ENCODE assay signal across 1 cellular context in genomic region chr9:6757132-6757987, GRCh38.
TF ChIP-seq lines count a peak whose summit lies in the region.

KDM4C (plus strand) TSS chr9:6757973; CDS start chr9:6792989, 35,016 bp downstream.

TF ChIP-seq in A549, 52 proteins besides CTCF, POLR2A, EP300 and RAD21 (continued from another document):
- TF ChIP-seq REST (IDR thresholded peaks at IDR 0.05) (0 out of 2 replicates have a peak, but pooled peaks have one; percentile 24), PHF8 (IDR thresholded peaks at IDR 0.05; ENCODE audit: borderline replicate concordance, low read depth) (peak; percentile 67), SREBF2 (IDR thresholded peaks at IDR 0.05) (no peak), EHF (CRISPR knock-in tag; IDR thresholded peaks at IDR 0.05) (peak; percentile 71; the same call in 1 of the 2 replicates), CHD2 (IDR thresholded peaks at IDR 0.05; ENCODE audit: low read length, partially characterized antibody) (no peak), HES2 (IDR thresholded peaks at IDR 0.05) (no peak), EHMT2 (IDR thresholded peaks at IDR 0.05; ENCODE audit: low read depth) (no peak), BHLHE40 (IDR thresholded peaks at IDR 0.05; ENCODE audit: low read depth, low read length) (peak; percentile 74), RFX5 (IDR thresholded peaks at IDR 0.05) (peak; percentile 71), ZFP36 (IDR thresholded peaks at IDR 0.05; ENCODE audit: borderline replicate concordance, partially characterized antibody) (no peak), BCL3 (IDR thresholded peaks at IDR 0.05) (peak; percentile 79), MAX (IDR thresholded peaks at IDR 0.05) (peak; percentile 90), CBX2 (IDR thresholded peaks at IDR 0.05; ENCODE audit: borderline replicate concordance, low read depth) (no peak), POLR2AphosphoS2 (conservative IDR thresholded peaks at IDR 0.05; ENCODE audit: low read length) (no peak), ZNF302 (CRISPR knock-in tag; IDR thresholded peaks at IDR 0.05) (no peak), HOXB5 (CRISPR knock-in tag; IDR thresholded peaks at IDR 0.05) (peak; percentile 60; the same call in 1 of the 2 replicates), FOSL2 (IDR thresholded peaks at IDR 0.05) (no peak), FOSL2 (CRISPR knock-in tag; IDR thresholded peaks at IDR 0.05) (peak; percentile 79), GATA3 (IDR thresholded peaks at IDR 0.05; ENCODE audit: borderline replicate concordance) (no peak), MAZ (IDR thresholded peaks at IDR 0.05; ENCODE audit: borderline replicate concordance, low read depth, low read length) (no peak), HOXA7 (CRISPR knock-in tag; IDR thresholded peaks at IDR 0.05) (no peak; the same call in 1 of the 2 replicates), ELK1 (IDR thresholded peaks at IDR 0.05; ENCODE audit: low read depth, low read length) (no peak), RARB (CRISPR knock-in tag; IDR thresholded peaks at IDR 0.05) (no peak), CEBPB (IDR thresholded peaks at IDR 0.05) (no peak), MAFK (IDR thresholded peaks at IDR 0.05; ENCODE audit: partially characterized antibody) (no peak), ZSCAN20 (CRISPR knock-in tag; IDR thresholded peaks at IDR 0.05) (no peak), RCOR1 (IDR thresholded peaks at IDR 0.05; ENCODE audit: low read depth, low read length) (no peak), FOSB (CRISPR knock-in tag; IDR thresholded peaks at IDR 0.05) (no peak)
